In the genomic region with DNA sequence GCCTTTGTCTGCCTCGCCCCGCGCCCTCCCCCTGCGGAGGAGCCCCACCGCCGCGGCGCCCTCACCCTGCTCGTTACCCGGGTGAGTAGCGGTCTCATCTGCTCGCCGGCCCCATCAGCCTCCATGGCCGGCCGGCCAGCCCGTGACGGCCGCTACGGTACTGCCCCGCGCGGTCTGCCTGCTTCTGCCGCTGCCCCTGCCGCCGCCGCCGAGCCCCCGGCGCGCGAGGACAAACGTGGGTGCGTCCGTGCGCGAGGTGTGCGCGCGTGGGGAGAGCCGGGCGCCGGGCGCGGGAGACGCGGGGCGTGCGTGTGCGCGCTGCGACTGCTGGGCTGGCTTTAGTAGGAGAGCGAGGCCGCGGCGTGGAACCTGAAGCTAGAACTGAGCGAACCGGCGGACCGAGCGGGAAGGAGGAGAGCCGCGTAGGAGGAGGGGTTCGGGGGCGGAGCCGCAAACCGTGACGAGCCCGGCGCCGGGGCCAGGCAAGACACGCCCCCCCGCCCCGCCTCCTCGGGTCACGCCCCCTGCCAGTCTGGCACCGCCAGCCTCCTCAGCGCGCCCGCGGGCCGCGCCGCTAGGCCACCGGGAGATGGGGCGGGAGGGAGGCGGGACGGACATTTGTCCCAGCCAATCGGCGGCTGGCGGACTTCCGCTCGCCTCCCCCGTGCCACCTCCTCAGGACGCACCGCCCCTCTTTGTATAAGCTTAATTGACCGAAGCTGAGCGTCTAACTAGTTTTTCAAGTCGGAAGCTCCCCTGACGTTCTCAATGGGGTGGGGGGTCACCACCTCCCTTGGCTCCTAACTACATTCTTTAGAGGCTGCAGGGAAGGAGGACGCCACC, we compare ENCODE assay signal across 8 cellular contexts. TPM values are rescaled to one million over a fixed set of nuclear protein-coding genes. Genes with fewer than 3 reads are reported as not detected.
A peak's percentile ranks its signal among the peaks of the same experiment; 100 is the strongest.
DNase-seq lines count a peak whose midpoint lies in the region; ATAC-seq and TF ChIP-seq lines count a peak whose summit lies in the region.

SLC4A7 (minus strand) TSS at position 383 of the 843 bp plus-strand sequence; CDS start at position 125, 258 bp downstream.

- DNase-seq in NCI-H774 (lab: John Stamatoyannopoulos, UW) = peak; percentile 92
- peak; percentile 99 for DNase-seq in activated CD4-positive, alpha-beta T cell treated with anti-CD3 and anti-CD28 coated beads, Interleukin-2, amount 50 U/mL, for 48 hours
- DNase-seq in dermis microvascular lymphatic vessel endothelial cell (ENCODE audit: low read depth in 2 of 2) = peak; percentile 86 to 97
- DNase-seq in right lobe of liver = peak; percentile 99
- peak; percentile 97 to 100 for DNase-seq in stimulated activated CD4-positive, alpha-beta T cell treated with anti-CD3 and anti-CD28 coated beads, Interleukin-4, amount 100 ng/mL, for 4 hours

- H3K9me3 ChIP-seq in right lobe of liver = no peaks in the 10 kb centered on the region

- ATAC-seq in GM19395 (IDR thresholded peaks at IDR 0.05; ENCODE audit: unreplicated experiment) (peak; percentile 87), HG03565 (IDR thresholded peaks at IDR 0.05; ENCODE audit: unreplicated experiment) (peak; percentile 87), right lobe of liver (peak; percentile 98 to 99 (median 99))

- no peaks in the 10 kb centered on the region for H3K36me3 ChIP-seq in right lobe of liver

- peaks cover 0 to 6% (median 0%) of the 10 kb centered on the region in 4 donors for H3K4me1 ChIP-seq in right lobe of liver

- H3K27ac ChIP-seq in C4-2B (peak within 1 kb of the TSS; percentile 91), right lobe of liver (peak within 1 kb of the TSS; percentile 61 to 94 (median 79))

- H3K27me3 ChIP-seq in right lobe of liver = no peaks in the 10 kb centered on the region

- intact Hi-C loops in right lobe of liver (cut with DNase I) = no loop called here

- TF ChIP-seq POLR2A in right lobe of liver (IDR thresholded peaks at IDR 0.05) = peak; percentile 99

- peak within 1 kb of the TSS; percentile 73 to 87 (median 86) for H3K4me3 ChIP-seq in right lobe of liver

- WGBS in right lobe of liver (ENCODE audit: insufficient coverage, low coverage, low lambda C conversion rate, missing lambda C conversion rate) = 0% methylated on average over 2 of the region's 100 CpGs

- TF ChIP-seq CTCF in C4-2B (conservative IDR thresholded peaks at IDR 0.05) = no peak
- peak in 1 of 4 donors; percentile 7 for TF ChIP-seq CTCF in right lobe of liver (IDR thresholded peaks at IDR 0.05)

RNA-seq across cellular contexts. Expression of gene SLC4A7, which starts in this region (rescaled TPM):
- 35.8 and 48.0 TPM in 2 replicates for total RNA-seq in dermis microvascular lymphatic vessel endothelial cell
- 1 to 10 TPM; 3.0 to 9.9 (median 5.8) TPM for total RNA-seq in right lobe of liver

Comparison
In these comparisons a context has a peak if more than half of its experiments do, and no peak if none do; other contexts are left out.
1. Peak in every context shown above with its lines: DNase-seq, ATAC-seq, H3K4me3 ChIP-seq and H3K27ac ChIP-seq.